ENCODE assay signal across 20 cellular contexts in genomic region chr12:21651821-21652220, GRCh38. TPM values are rescaled to one million over a fixed set of nuclear protein-coding genes. Genes with fewer than 3 reads are reported as not detected.
"Had no signal": no experiment of that assay in that cellular context is flagged by ENCODE, and none has a peak within 500 bp of the region (broad histone marks: within the 10 kb centered on the region; RNA-seq: fewer than 3 reads in every experiment).

No MANE protein-coding gene starts in this region.

- H3K27ac ChIP-seq: foreskin keratinocyte, left lung, transverse colon, vagina had no signal

- ATAC-seq: foreskin keratinocyte; left lung; mucosa of descending colon; natural killer cell; stimulated activated naive B cell treated with anti-CD40 and anti-IgM and Interleukin-4, amounts not matched to agents 10 μg/mL and 1 μg/mL and 100 μg/mL, for 72 hours had no signal

- H3K27ac Mint-ChIP-seq: memory B cell; natural killer cell; stimulated activated naive B cell treated with anti-CD40 and anti-IgM and Interleukin-4, amounts not matched to agents 10 μg/mL and 1 μg/mL and 100 μg/mL, for 72 hours had no signal

- DNase-seq: activated CD4-positive, CD25-positive, alpha-beta regulatory T cell treated with anti-CD3 and anti-CD28 coated beads, Interleukin-2, amount 50 U/mL, for 72 hours; activated gamma-delta T cell; amniotic stem cell; effector memory CD4-positive, alpha-beta T cell; foreskin keratinocyte; glutamatergic neuron; hypothalamus; kidney; left lung; mucosa of descending colon; natural killer cell; stimulated activated CD4-positive, alpha-beta T cell treated with anti-CD3 and anti-CD28 coated beads, Interleukin-12 subunit alpha, Interleukin-12 subunit beta, amount 100 ng/mL, for 4 hours; stimulated activated naive B cell treated with anti-CD40 and anti-IgM and Interleukin-4, amounts not matched to agents 10 μg/mL and 1 μg/mL and 100 μg/mL, for 72 hours; SW 1271; T-helper 9 cell; transverse colon had no signal

- H3K27me3 Mint-ChIP-seq: memory B cell; stimulated activated naive B cell treated with anti-CD40 and anti-IgM and Interleukin-4, amounts not matched to agents 10 μg/mL and 1 μg/mL and 100 μg/mL, for 72 hours had no signal

- H3K9me3 Mint-ChIP-seq: memory B cell; natural killer cell; stimulated activated naive B cell treated with anti-CD40 and anti-IgM and Interleukin-4, amounts not matched to agents 10 μg/mL and 1 μg/mL and 100 μg/mL, for 72 hours had no signal

- H3K4me3 Mint-ChIP-seq: memory B cell; natural killer cell; stimulated activated naive B cell treated with anti-CD40 and anti-IgM and Interleukin-4, amounts not matched to agents 10 μg/mL and 1 μg/mL and 100 μg/mL, for 72 hours had no signal

RNA-seq across cellular contexts. Expression of gene GYS2, which starts 47.2 kb away (rescaled TPM):
- total RNA-seq: activated CD8-positive, alpha-beta memory T cell treated with anti-CD3 and anti-CD28 coated beads for 36 hours; foreskin keratinocyte; kidney; left lung; mucosa of descending colon; natural killer cell; renal cortical epithelial cell had no signal
